Comparison of ENCODE assay signal across 32 cellular contexts in the genomic region with DNA sequence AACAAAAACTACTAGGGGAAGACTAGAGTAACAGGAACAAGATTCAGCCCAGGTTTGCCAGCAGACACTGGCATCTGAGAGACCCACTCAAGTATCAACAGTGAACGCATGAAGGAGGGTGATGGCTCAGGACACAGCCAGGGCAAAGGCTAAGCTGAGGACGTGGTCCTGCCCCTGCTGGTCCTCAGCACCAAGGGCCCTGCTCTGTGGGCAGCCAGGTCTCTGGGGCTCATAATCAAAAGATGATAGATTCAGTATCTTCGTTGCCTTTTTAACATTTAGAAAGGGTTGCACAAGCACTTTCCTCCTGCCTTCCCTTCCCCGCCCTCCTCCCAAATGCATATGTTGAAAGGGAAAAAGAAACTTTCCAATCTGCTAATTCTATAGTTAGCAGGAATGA.
"Had no signal": no experiment of that assay in that cellular context is flagged by ENCODE, and none has a peak within 500 bp of the region (broad histone marks: within the 10 kb centered on the region; RNA-seq: fewer than 3 reads in every experiment).

No MANE protein-coding gene starts in this region.

- H2AFZ ChIP-seq: hepatocyte had no signal

- H3K9me3 Mint-ChIP-seq: activated CD4-positive, alpha-beta memory T cell treated with anti-CD3 and anti-CD28 coated beads for 36 hours; activated CD4-positive, alpha-beta T cell treated with anti-CD3 and anti-CD28 coated beads, Interleukin-2, amount 10 ng/mL, durations not matched to agents 24 days and 14 days; activated naive CD4-positive, alpha-beta T cell treated with anti-CD3 and anti-CD28 coated beads, Interleukin-2, amount 10 ng/mL, durations not matched to agents 7 days and 5 days; activated T-cell treated with anti-CD3 and anti-CD28 coated beads, Interleukin-2, amount 50 U/mL, for 24 hours; natural killer cell treated with Interleukin-12 subunit alpha and Interleukin-12 subunit beta and Interleukin-15 and Interleukin-18, amount 100 ng/mL, for 72 hours; stimulated activated naive B cell treated with anti-CD40 and anti-IgM and Interleukin-4, amounts not matched to agents 10 μg/mL and 1 μg/mL and 100 μg/mL, for 72 hours; T-helper 1 cell treated with Interleukin-12 subunit alpha and Interleukin-12 subunit beta and Interleukin-4 antibody, amounts not matched to agents 30 μg/mL and 1 μg/mL, for 36 hours had no signal

- ATAC-seq: gastrocnemius medialis; left ventricle myocardium superior; natural killer cell treated with Interleukin-12 subunit alpha and Interleukin-12 subunit beta and Interleukin-15 and Interleukin-18, amount 100 ng/mL, for 72 hours; stimulated activated naive B cell treated with anti-CD40 and anti-IgM and Interleukin-4, amounts not matched to agents 10 μg/mL and 1 μg/mL and 100 μg/mL, for 72 hours had no signal

- H3K4me3 Mint-ChIP-seq: activated CD4-positive, alpha-beta memory T cell treated with anti-CD3 and anti-CD28 coated beads for 36 hours; activated CD4-positive, alpha-beta T cell treated with anti-CD3 and anti-CD28 coated beads, Interleukin-2, amount 10 ng/mL, durations not matched to agents 24 days and 14 days; activated naive CD4-positive, alpha-beta T cell treated with anti-CD3 and anti-CD28 coated beads, Interleukin-2, amount 10 ng/mL, durations not matched to agents 7 days and 5 days; activated T-cell treated with anti-CD3 and anti-CD28 coated beads, Interleukin-2, amount 50 U/mL, for 24 hours; natural killer cell treated with Interleukin-12 subunit alpha and Interleukin-12 subunit beta and Interleukin-15 and Interleukin-18, amount 100 ng/mL, for 72 hours; stimulated activated naive B cell treated with anti-CD40 and anti-IgM and Interleukin-4, amounts not matched to agents 10 μg/mL and 1 μg/mL and 100 μg/mL, for 72 hours; T-helper 1 cell treated with Interleukin-12 subunit alpha and Interleukin-12 subunit beta and Interleukin-4 antibody, amounts not matched to agents 30 μg/mL and 1 μg/mL, for 36 hours had no signal

- H3K4me2 ChIP-seq: hepatocyte had no signal

- DNase-seq: activated CD4-positive, alpha-beta memory T cell treated with anti-CD3 and anti-CD28 coated beads for 36 hours; activated CD4-positive, alpha-beta T cell treated with anti-CD3 and anti-CD28 coated beads, Interleukin-2, amount 10 ng/mL, durations not matched to agents 24 days and 14 days; activated CD4-positive, CD25-positive, alpha-beta regulatory T cell treated with anti-CD3 and anti-CD28 coated beads, Interleukin-2, amount 50 U/mL, for 72 hours; activated CD8-positive, alpha-beta memory T cell treated with anti-CD3 and anti-CD28 coated beads, Interleukin-2, amount 50 U/mL, for 48 hours; activated gamma-delta T cell; activated naive CD4-positive, alpha-beta T cell treated with anti-CD3 and anti-CD28 coated beads, Interleukin-2, amount 10 ng/mL, durations not matched to agents 7 days and 5 days; activated T-cell treated with anti-CD3 and anti-CD28 coated beads, Interleukin-2, amount 50 U/mL, for 24 hours; amygdala; central memory CD4-positive, alpha-beta T cell; dermis blood vessel endothelial cell; effector CD4-positive, alpha-beta T cell; gastrocnemius medialis; islet precursor cell; left ventricle myocardium superior; mammary epithelial cell; ovary; sigmoid colon; small intestine; stimulated activated CD4-positive, alpha-beta T cell treated with anti-CD3 and anti-CD28 coated beads, Interleukin-15, amount 100 ng/mL, for 24 hours; stimulated activated CD4-positive, alpha-beta T cell treated with anti-CD3 and anti-CD28 coated beads, Interleukin-2, amount 100 ng/mL, for 24 hours; stimulated activated naive B cell treated with anti-CD40 and anti-IgM and Interleukin-4, amounts not matched to agents 10 μg/mL and 1 μg/mL and 100 μg/mL, for 72 hours; stomach; T1000; upper lobe of left lung had no signal

- H3K27me3 Mint-ChIP-seq: activated CD4-positive, alpha-beta memory T cell treated with anti-CD3 and anti-CD28 coated beads for 36 hours; activated CD4-positive, alpha-beta T cell treated with anti-CD3 and anti-CD28 coated beads, Interleukin-2, amount 10 ng/mL, durations not matched to agents 24 days and 14 days; activated naive CD4-positive, alpha-beta T cell treated with anti-CD3 and anti-CD28 coated beads, Interleukin-2, amount 10 ng/mL, durations not matched to agents 7 days and 5 days; activated T-cell treated with anti-CD3 and anti-CD28 coated beads, Interleukin-2, amount 50 U/mL, for 24 hours; natural killer cell treated with Interleukin-12 subunit alpha and Interleukin-12 subunit beta and Interleukin-15 and Interleukin-18, amount 100 ng/mL, for 72 hours; stimulated activated naive B cell treated with anti-CD40 and anti-IgM and Interleukin-4, amounts not matched to agents 10 μg/mL and 1 μg/mL and 100 μg/mL, for 72 hours had no signal

- H3K27me3 ChIP-seq: gastrocnemius medialis, hepatocyte, ovary, sigmoid colon, stomach, thyroid gland, upper lobe of left lung, vagina had no signal

- H3K36me3 ChIP-seq: ovary, prostate gland had no signal

- H3K27ac ChIP-seq: epithelial cell of prostate, hepatocyte, ovary, prostate gland, sigmoid colon, stomach, thyroid gland, upper lobe of left lung, vagina had no signal

- H3K9me3 ChIP-seq: gastrocnemius medialis, ovary, prostate gland, sigmoid colon, stomach, thyroid gland, upper lobe of left lung, vagina had no signal

- H3K27ac Mint-ChIP-seq: activated CD4-positive, alpha-beta memory T cell treated with anti-CD3 and anti-CD28 coated beads for 36 hours; activated CD4-positive, alpha-beta T cell treated with anti-CD3 and anti-CD28 coated beads, Interleukin-2, amount 10 ng/mL, durations not matched to agents 24 days and 14 days; activated naive CD4-positive, alpha-beta T cell treated with anti-CD3 and anti-CD28 coated beads, Interleukin-2, amount 10 ng/mL, durations not matched to agents 7 days and 5 days; activated T-cell treated with anti-CD3 and anti-CD28 coated beads, Interleukin-2, amount 50 U/mL, for 24 hours; natural killer cell treated with Interleukin-12 subunit alpha and Interleukin-12 subunit beta and Interleukin-15 and Interleukin-18, amount 100 ng/mL, for 72 hours; stimulated activated naive B cell treated with anti-CD40 and anti-IgM and Interleukin-4, amounts not matched to agents 10 μg/mL and 1 μg/mL and 100 μg/mL, for 72 hours; T-helper 1 cell treated with Interleukin-12 subunit alpha and Interleukin-12 subunit beta and Interleukin-4 antibody, amounts not matched to agents 30 μg/mL and 1 μg/mL, for 36 hours had no signal

- FAIRE-seq: endometrium, small intestine had no signal

- H3K4me3 ChIP-seq: gastrocnemius medialis, hepatocyte, ovary, prostate gland, sigmoid colon, stomach, thyroid gland, upper lobe of left lung, vagina had no signal
